In the genomic region with DNA sequence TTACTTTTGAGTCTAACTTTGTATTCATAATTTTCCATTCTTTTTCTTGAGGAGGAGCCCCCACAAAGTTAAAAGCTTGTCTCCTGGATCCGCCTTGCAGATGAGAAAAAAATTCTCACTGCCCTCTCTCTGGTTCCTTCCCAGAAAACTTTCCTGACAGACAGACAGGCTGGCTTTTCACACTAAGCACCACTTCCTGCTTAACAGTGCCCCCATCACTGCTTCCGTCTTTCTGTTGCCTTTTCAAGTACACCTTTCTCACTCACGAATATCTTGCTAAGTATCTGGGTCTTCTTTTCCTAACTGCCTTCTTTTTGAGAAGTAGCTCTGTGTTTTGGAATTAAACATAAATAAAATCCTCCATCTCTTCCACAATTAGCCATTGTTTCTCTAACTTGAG, we compare ENCODE assay signal across 11 cellular contexts. TPM values are rescaled to one million over a fixed set of nuclear protein-coding genes. Genes with fewer than 3 reads are reported as not detected.
A peak's percentile ranks its signal among the peaks of the same experiment; 100 is the strongest.
DNase-seq lines count a peak whose midpoint lies in the region; ATAC-seq, FAIRE-seq and TF ChIP-seq lines count a peak whose summit lies in the region.
"Had no signal": no experiment of that assay in that cellular context is flagged by ENCODE, and none has a peak within 500 bp of the region (broad histone marks: within the 10 kb centered on the region; RNA-seq: fewer than 3 reads in every experiment).

No MANE protein-coding gene starts in this region.

- in situ Hi-C loops in HepG2 (cut with HindIII; ENCODE audit: extremely low pct_ligation_motif_present, low pct_unique_long_range_greater_than_20kb), result no loop called here

- no peaks in the 10 kb centered on the region for H3F3A ChIP-seq in GM23338 (replicated peaks; ENCODE audit: low read depth)

- H3K4me3 Mint-ChIP-seq in GM23338, result no peak overlapping the region

- DNase-seq in GM23338 (ENCODE audit: low spot score), result peak; percentile 53
- peak in 2 of 3 donors; percentile 60 to 66 for DNase-seq in Peyer's patch
- DNase-seq in mesendoderm, result peak; percentile 66
- DNase-seq in AG08395 (ENCODE audit: low spot score), result no peak
- DNase-seq in kidney tubule cell (ENCODE audit: low spot score), result no peak
- DNase-seq in HepG2 (ENCODE audit: low spot score), result no peak
- no peak for DNase-seq in activated CD4-positive, alpha-beta T cell treated with anti-CD3 and anti-CD28 coated beads for 48 hours
- DNase-seq: WERI-Rb-1 had no signal

- H3K4me1 ChIP-seq in GM23338 (ENCODE audit: insufficient read depth), result peaks cover 30% of the 10 kb centered on the region
- H3K4me1 ChIP-seq in Peyer's patch, result no peaks in the 10 kb centered on the region
- H3K4me1 ChIP-seq in mesendoderm (ENCODE audit: control insufficient read depth, low read depth, low read length), result peaks cover 2% of the 10 kb centered on the region
- H3K4me1 ChIP-seq in HepG2 (ENCODE audit: insufficient read depth, low read length), result 0 out of 2 replicates have a peak, but pooled peaks cover 5% of the 10 kb centered on the region

- TF ChIP-seq RAD21 in HepG2 (CRISPR knock-in tag; IDR thresholded peaks at IDR 0.05), result no peak

- H3K27me3 Mint-ChIP-seq in GM23338 (ENCODE audit: insufficient read depth, low read depth, poor library complexity), result peaks cover 2% of the 10 kb centered on the region

- H3K4me3 ChIP-seq in GM23338 (no peak overlapping the region), Peyer's patch (no peak overlapping the region), mesendoderm (ENCODE audit: low read length) (no peak overlapping the region), HepG2 (replicated peaks in 1 of 3; ENCODE audit: insufficient read depth in 1 of 3, low read depth in 2 of 3, low read length in 3 of 3) (no peak overlapping the region)
- H3K4me3 ChIP-seq: suprapubic skin had no signal

- no peak overlapping the region for H2BK120ac ChIP-seq in mesendoderm (ENCODE audit: low read depth, low read length)

- no peak overlapping the region for H3K18ac ChIP-seq in mesendoderm (ENCODE audit: low read length)

- intact Hi-C loops in HepG2 (cut with micrococcal nuclease; ENCODE audit: unreplicated experiment), result no loop called here

- H4K8ac ChIP-seq in mesendoderm (ENCODE audit: low read depth, low read length), result no peak overlapping the region

- H3K23ac ChIP-seq in mesendoderm (ENCODE audit: low read length), result no peak overlapping the region

- ATAC-seq in GM18498 (IDR thresholded peaks at IDR 0.05; ENCODE audit: unreplicated experiment) (peak; percentile 37), GM23338 (peak; percentile 48; the same call in 2 of the 3 replicates), HepG2 (no peak)

- H4K20me1 ChIP-seq in GM23338 (replicated peaks; ENCODE audit: insufficient read depth) (no peaks in the 10 kb centered on the region), HepG2 (ENCODE audit: insufficient read depth, low read length) (no peaks in the 10 kb centered on the region)

- H2AK5ac ChIP-seq in mesendoderm (ENCODE audit: low read length), result no peak overlapping the region

- TF ChIP-seq EP300 in HepG2 (IDR thresholded peaks at IDR 0.05; ENCODE audit: low read depth in 2 of 2, low read length in 2 of 2) (no peak), HepG2 (CRISPR knock-in tag; IDR thresholded peaks at IDR 0.05; ENCODE audit: borderline replicate concordance) (no peak)

- H3K4me1 Mint-ChIP-seq in GM23338, result peaks cover 37% of the 10 kb centered on the region

- H3K9me3 ChIP-seq in Peyer's patch (no peaks in the 10 kb centered on the region), HepG2 (ENCODE audit: low read length) (no peaks in the 10 kb centered on the region)
- H3K9me3 ChIP-seq: suprapubic skin had no signal

- TF ChIP-seq CTCF in GM23338 (conservative IDR thresholded peaks at IDR 0.05; ENCODE audit: low read depth in 2 of 2) (no peak), Peyer's patch (IDR thresholded peaks at IDR 0.05) (no peak), HepG2 (CRISPR knock-in tag; IDR thresholded peaks at IDR 0.05) (no peak)

- no peak overlapping the region for H4K5ac ChIP-seq in mesendoderm (ENCODE audit: low read length)

- H3K79me1 ChIP-seq in mesendoderm (ENCODE audit: low read length), result no peaks in the 10 kb centered on the region

- no peak overlapping the region for H3K27ac ChIP-seq in GM23338 (ENCODE audit: low read depth)
- H3K27ac ChIP-seq in Peyer's patch, result peak overlapping the region in 2 of 4 donors; percentile 21 to 74
- H3K27ac ChIP-seq in mesendoderm (ENCODE audit: low read depth, low read length), result no peak overlapping the region
- no peak overlapping the region for H3K27ac ChIP-seq in HepG2 (ENCODE audit: extremely low read length, insufficient read depth, low read length)
- H3K27ac ChIP-seq: suprapubic skin, WERI-Rb-1 had no signal

- no peaks in the 10 kb centered on the region for H3K36me3 Mint-ChIP-seq in GM23338 (ENCODE audit: low read depth)

- H3K9ac ChIP-seq in mesendoderm (ENCODE audit: low read length) (no peak overlapping the region), HepG2 (ENCODE audit: insufficient read depth, low read depth, low read length) (no peak overlapping the region)

- no TSS peak for BruUV-seq in HepG2 (replicated peaks; lab: Mats Ljungman, UMichigan)

- H3K27me3 ChIP-seq in GM23338 (ENCODE audit: insufficient read depth) (no peaks in the 10 kb centered on the region), Peyer's patch (no peaks in the 10 kb centered on the region), mesendoderm (ENCODE audit: insufficient read depth, low read length, poor library complexity) (no peaks in the 10 kb centered on the region), HepG2 (ENCODE audit: control insufficient read depth in 1 of 2, insufficient read depth in 2 of 2, low read length in 2 of 2) (no peaks in the 10 kb centered on the region)
- H3K27me3 ChIP-seq: suprapubic skin had no signal

- peak overlapping the region; percentile 16 for H3K4ac ChIP-seq in mesendoderm (ENCODE audit: low read depth, low read length)

- H3K9me2 ChIP-seq in GM23338 (ENCODE audit: insufficient read depth), result 0 out of 2 replicates have a peak, but pooled peaks cover 4% of the 10 kb centered on the region

- no peak overlapping the region for H2BK5ac ChIP-seq in mesendoderm (ENCODE audit: low read length)

- CTCF ChIA-PET in HepG2 (lab: Yijun Ruan, JAX; ENCODE audit: low intra/inter-chr PET ratio, low total read pairs), result no interaction called here

- FAIRE-seq in HepG2 (lab: Jason Lieb, UNC), result no peak
- FAIRE-seq: bronchial epithelial cell had no signal

- peak overlapping the region; percentile 19 for H2BK15ac ChIP-seq in mesendoderm (replicated peaks; ENCODE audit: low read depth)

- no peaks in the 10 kb centered on the region for H3K79me2 ChIP-seq in GM23338 (replicated peaks; ENCODE audit: insufficient read depth)
- no peaks in the 10 kb centered on the region for H3K79me2 ChIP-seq in mesendoderm (ENCODE audit: control insufficient read depth, insufficient read depth, low read length)
- H3K79me2 ChIP-seq in HepG2 (ENCODE audit: insufficient read depth, low read length), result no peaks in the 10 kb centered on the region

- H3K4me2 ChIP-seq in GM23338, result no peak overlapping the region
- H3K4me2 ChIP-seq in mesendoderm (ENCODE audit: low read length), result no peak overlapping the region
- no peak overlapping the region for H3K4me2 ChIP-seq in HepG2 (ENCODE audit: low read depth, low read length)

- H3K27ac Mint-ChIP-seq in GM23338, result peak overlapping the region; percentile 28; the same call in 1 of the 2 replicates

- TF ChIP-seq POLR2A in Peyer's patch (IDR thresholded peaks at IDR 0.05) (no peak), HepG2 (IDR thresholded peaks at IDR 0.05; ENCODE audit: insufficient read depth in 1 of 2, low read depth in 2 of 2, low read length in 2 of 2) (no peak)

- WGBS in mesendoderm (ENCODE audit: extremely low coverage, insufficient coverage, low lambda C conversion rate), result no CpG with 5 or more reads among the region's 3 CpGs
- WGBS in HepG2 (ENCODE audit: low lambda C conversion rate), result 48% methylated on average over 3 of the region's 3 CpGs

- no peaks in the 10 kb centered on the region for H3K9me3 Mint-ChIP-seq in GM23338

- POLR2A ChIA-PET in HepG2 (lab: Yijun Ruan, JAX), result no interaction called here

- H2AFZ ChIP-seq in GM23338 (no peak overlapping the region), HepG2 (ENCODE audit: low read length) (no peak overlapping the region)

- H3K56ac ChIP-seq in mesendoderm (ENCODE audit: low read length), result no peak overlapping the region

- H3K36me3 ChIP-seq in GM23338 (ENCODE audit: insufficient read depth) (no peaks in the 10 kb centered on the region), Peyer's patch (no peaks in the 10 kb centered on the region), mesendoderm (ENCODE audit: control insufficient read depth, insufficient read depth, low read length) (no peaks in the 10 kb centered on the region), HepG2 (replicated peaks in 1 of 2; ENCODE audit: control insufficient read depth in 1 of 2, insufficient read depth in 2 of 2, low read length in 2 of 2) (no peaks in the 10 kb centered on the region)
- H3K36me3 ChIP-seq: suprapubic skin, WERI-Rb-1 had no signal

RNA-seq across cellular contexts. Expression of a gene that starts 19.8 kb away (rescaled TPM):
- total RNA-seq in GM23338 (2014; rRNA removed; shearing (Covaris generic)), result 20.3 and 25.5 TPM in 2 replicates
- polyA plus RNA-seq in GM23338 (2016; fragmentation: Nextera tagmentation; extraction: Ambion mirVana) (18.7 and 21.0 TPM in 2 replicates), HepG2 (2011; rRNA removed) (17.2 and 18.9 TPM in 2 replicates)
- total RNA-seq in Peyer's patch (100 to 1,000 TPM in 1 of 4 donors, 10 to 100 TPM in 3; 31.4 to 103 (median 61.0) TPM), HepG2 (2016; rRNA removed; fragmentation: Illumina TruSeq; extraction: Trizol) (12.7 and 21.5 TPM in 2 replicates)
- polyA plus RNA-seq in mesendoderm (2013, experiment 1 of 2), result 18.1 TPM
- 17.5 TPM for polyA plus RNA-seq in mesendoderm (2013, experiment 2 of 2)
- 2.8 and 3.5 TPM in 2 replicates for total RNA-seq in HepG2 (2016; cell fraction: cytosol; rRNA removed; fragmentation: Illumina TruSeq; extraction: Trizol; ENCODE audit: low read depth)
- 11.1 and 20.6 TPM in 2 replicates for total RNA-seq in HepG2 (2016; cell fraction: insoluble cytoplasmic fraction; rRNA removed; fragmentation: Illumina TruSeq; extraction: Trizol)
- 5.6 and 6.5 TPM in 2 replicates for total RNA-seq in HepG2 (2016; cell fraction: membrane; rRNA removed; fragmentation: Illumina TruSeq; extraction: Trizol)
- 25.3 and 26.9 TPM in 2 replicates for total RNA-seq in HepG2 (2016; cell fraction: nucleus; rRNA removed; fragmentation: Illumina TruSeq; extraction: Trizol)
- 6.4 and 13.3 TPM in 2 replicates for polyA plus RNA-seq in HepG2 (2011; cell fraction: cytosol; rRNA removed)
- polyA plus RNA-seq in HepG2 (2011; cell fraction: nucleus; rRNA removed), result 4.0 and 5.7 TPM in 2 replicates
- polyA plus RNA-seq in HepG2 (2012), result 19.0 and 31.7 TPM in 2 replicates
- 1.5 TPM in 2 replicates for polyA plus RNA-seq in HepG2 (2016; cell fraction: cytosol; fragmentation: Illumina TruSeq; extraction: Trizol; ENCODE audit: low read depth)
- 9.4 and 10.9 TPM in 2 replicates for polyA plus RNA-seq in HepG2 (2016; cell fraction: insoluble cytoplasmic fraction; fragmentation: Illumina TruSeq; extraction: Trizol; ENCODE audit: low read depth)
- polyA plus RNA-seq in HepG2 (2016; cell fraction: membrane; fragmentation: Illumina TruSeq; extraction: Trizol; ENCODE audit: low read depth), result 3.1 and 3.4 TPM in 2 replicates
- 21.2 and 25.7 TPM in 2 replicates for polyA plus RNA-seq in HepG2 (2016; cell fraction: nucleus; fragmentation: Illumina TruSeq; extraction: Trizol; ENCODE audit: insufficient read depth, low read depth)
- 11.5 and 13.8 TPM in 2 replicates for polyA minus RNA-seq in HepG2 (2011; rRNA and poly(A)+ RNA removed; ENCODE audit: low replicate concordance)
- polyA minus RNA-seq in HepG2 (2011; cell fraction: cytosol; rRNA and poly(A)+ RNA removed), result 14.2 and 18.4 TPM in 2 replicates
- 28.2 and 39.4 TPM in 2 replicates for polyA minus RNA-seq in HepG2 (2011; cell fraction: nucleus; rRNA and poly(A)+ RNA removed)

RNA-seq across cellular contexts. Expression of a gene that starts 49.8 kb away (rescaled TPM):
- total RNA-seq in GM23338 (2014; rRNA removed; shearing (Covaris generic)), result not detected in 2 replicates
- polyA plus RNA-seq in GM23338 (2016; fragmentation: Nextera tagmentation; extraction: Ambion mirVana), result 0.03 TPM in 1 of 2 replicates, not detected in the other
- 1 to 10 TPM in 1 of 4 donors, under 1 TPM in 3; 0.35 to 5.0 (median 0.62) TPM for total RNA-seq in Peyer's patch
- polyA plus RNA-seq in mesendoderm (2013, experiment 1 of 2), result 0.01 TPM
- 0.04 TPM for polyA plus RNA-seq in mesendoderm (2013, experiment 2 of 2)
- not detected in 2 replicates for total RNA-seq in HepG2 (2016; rRNA removed; fragmentation: Illumina TruSeq; extraction: Trizol)
- total RNA-seq in HepG2 (2016; cell fraction: cytosol; rRNA removed; fragmentation: Illumina TruSeq; extraction: Trizol; ENCODE audit: low read depth), result not detected in 2 replicates
- total RNA-seq in HepG2 (2016; cell fraction: insoluble cytoplasmic fraction; rRNA removed; fragmentation: Illumina TruSeq; extraction: Trizol), result not detected in 2 replicates
- total RNA-seq in HepG2 (2016; cell fraction: membrane; rRNA removed; fragmentation: Illumina TruSeq; extraction: Trizol), result not detected in 2 replicates
- not detected in 2 replicates for total RNA-seq in HepG2 (2016; cell fraction: nucleus; rRNA removed; fragmentation: Illumina TruSeq; extraction: Trizol)
- not detected in 2 replicates for polyA plus RNA-seq in HepG2 (2011; rRNA removed)
- polyA plus RNA-seq in HepG2 (2011; cell fraction: cytosol; rRNA removed), result not detected in 2 replicates
- polyA plus RNA-seq in HepG2 (2011; cell fraction: nucleus; rRNA removed), result not detected in 2 replicates
- not detected in 2 replicates for polyA plus RNA-seq in HepG2 (2012)
- polyA plus RNA-seq in HepG2 (2016; cell fraction: cytosol; fragmentation: Illumina TruSeq; extraction: Trizol; ENCODE audit: low read depth), result not detected in 2 replicates
- polyA plus RNA-seq in HepG2 (2016; cell fraction: insoluble cytoplasmic fraction; fragmentation: Illumina TruSeq; extraction: Trizol; ENCODE audit: low read depth), result not detected in 2 replicates
- not detected in 2 replicates for polyA plus RNA-seq in HepG2 (2016; cell fraction: membrane; fragmentation: Illumina TruSeq; extraction: Trizol; ENCODE audit: low read depth)
- not detected in 2 replicates for polyA plus RNA-seq in HepG2 (2016; cell fraction: nucleus; fragmentation: Illumina TruSeq; extraction: Trizol; ENCODE audit: insufficient read depth, low read depth)
- not detected in 2 replicates for polyA minus RNA-seq in HepG2 (2011; rRNA and poly(A)+ RNA removed; ENCODE audit: low replicate concordance)
- not detected in 2 replicates for polyA minus RNA-seq in HepG2 (2011; cell fraction: cytosol; rRNA and poly(A)+ RNA removed)
- polyA minus RNA-seq in HepG2 (2011; cell fraction: nucleus; rRNA and poly(A)+ RNA removed), result not detected in 2 replicates
- total RNA-seq: bronchial epithelial cell had no signal

Comparison
In these comparisons a context has a peak if more than half of its experiments do, and no peak if none do; other contexts are left out.
1. DNase-seq: peak in GM23338 (single experiment), Peyer's patch (2 of 3) and mesendoderm (single experiment); none in AG08395 (single experiment), kidney tubule cell (single experiment), HepG2 (single experiment) and activated CD4-positive, alpha-beta T cell treated with anti-CD3 and anti-CD28 coated beads for 48 hours (single experiment).